In genomic region chr9:116202219-116202912, GRCh38 we compare ENCODE assay signal across 24 cellular contexts. TPM values are rescaled to one million over a fixed set of nuclear protein-coding genes. Genes with fewer than 3 reads are reported as not detected.
DNase-seq lines count a peak whose midpoint lies in the region; ATAC-seq, FAIRE-seq and TF ChIP-seq lines count a peak whose summit lies in the region.
"Had no signal": no experiment of that assay in that cellular context is flagged by ENCODE, and none has a peak within 500 bp of the region (broad histone marks: within the 10 kb centered on the region; RNA-seq: fewer than 3 reads in every experiment).

No MANE protein-coding gene starts in this region.

- H3K4me3 Mint-ChIP-seq in astrocyte (ENCODE audit: unreplicated experiment), result no peak overlapping the region
- H3K4me3 Mint-ChIP-seq: CD4-positive, alpha-beta memory T cell; H9; IgD-negative memory B cell had no signal

- DNase-seq in AG10803 (ENCODE audit: low read depth), result peak; percentile 66
- DNase-seq in MG63, result peak; percentile 76
- no peak for DNase-seq in astrocyte (ENCODE audit: low read depth)
- DNase-seq in osteoblast (ENCODE audit: insufficient read length, low spot score, missing footprints), result peak; percentile 73
- no peak for DNase-seq in H7
- no peak for DNase-seq in kidney tubule cell (ENCODE audit: low spot score)
- DNase-seq: Calu3; CD4-positive, alpha-beta memory T cell; GF-D8; H9; Karpas-422; NCI-H1092 treated with DMSO at 0.1 percent for 48 hours; NCI-H2081 treated with DMSO at 0.1 percent for 48 hours; SHP77 had no signal

- peaks cover 2% of the 10 kb centered on the region for H3K9me3 Mint-ChIP-seq in astrocyte (ENCODE audit: unreplicated experiment)
- H3K9me3 Mint-ChIP-seq: H9 had no signal

- H3K4me3 ChIP-seq in AG10803 (ENCODE audit: low read length) (no peak overlapping the region), MG63 (no peak overlapping the region), astrocyte (ENCODE audit: insufficient read depth, low read depth, low read length) (no peak overlapping the region), osteoblast (ENCODE audit: insufficient read depth, low read length) (no peak overlapping the region), H7 (ENCODE audit: insufficient read depth, low read depth, low read length) (no peak overlapping the region)
- H3K4me3 ChIP-seq: BLaER1 had no signal

- H3K36me3 ChIP-seq in MG63, result no peaks in the 10 kb centered on the region
- no peaks in the 10 kb centered on the region for H3K36me3 ChIP-seq in astrocyte (ENCODE audit: insufficient read depth, low read length)
- H3K36me3 ChIP-seq in osteoblast (ENCODE audit: insufficient read depth, low read length), result peaks cover 3% of the 10 kb centered on the region
- H3K36me3 ChIP-seq in H7 (replicated peaks; ENCODE audit: control insufficient read depth, insufficient read depth, low read length), result no peaks in the 10 kb centered on the region
- H3K36me3 ChIP-seq: BLaER1 had no signal

- H4K20me1 ChIP-seq in astrocyte (ENCODE audit: insufficient read depth, low read length), result peaks cover 35% of the 10 kb centered on the region
- peaks cover 3% of the 10 kb centered on the region for H4K20me1 ChIP-seq in osteoblast (ENCODE audit: insufficient read depth, low read length)
- H4K20me1 ChIP-seq: BLaER1 had no signal

- no peaks in the 10 kb centered on the region for H3K27me3 ChIP-seq in MG63
- peaks cover 4% of the 10 kb centered on the region for H3K27me3 ChIP-seq in astrocyte (ENCODE audit: insufficient read depth, low read length)
- H3K27me3 ChIP-seq in osteoblast (ENCODE audit: insufficient read depth, low read length), result no peaks in the 10 kb centered on the region
- no peaks in the 10 kb centered on the region for H3K27me3 ChIP-seq in H7 (ENCODE audit: control insufficient read depth, insufficient read depth, low read length)
- H3K27me3 ChIP-seq: BLaER1 had no signal

- TF ChIP-seq CTCF in AG10803 (conservative IDR thresholded peaks at IDR 0.05; ENCODE audit: low read length), result no peak
- no peak for TF ChIP-seq CTCF in astrocyte (IDR thresholded peaks at IDR 0.05; ENCODE audit: insufficient read depth, low read depth, low read length)
- no peak for TF ChIP-seq CTCF in osteoblast (IDR thresholded peaks at IDR 0.05; ENCODE audit: extremely low read depth, low read depth, low read length)

- H3K27ac ChIP-seq in astrocyte (ENCODE audit: low read depth, low read length) (no peak overlapping the region), osteoblast (ENCODE audit: low read depth, low read length) (no peak overlapping the region)
- H3K27ac ChIP-seq: BLaER1 had no signal

- peaks cover 27% of the 10 kb centered on the region for H3K4me1 Mint-ChIP-seq in astrocyte (ENCODE audit: low read depth, unreplicated experiment)
- H3K4me1 Mint-ChIP-seq: CD4-positive, alpha-beta memory T cell; IgD-negative memory B cell had no signal

- H3K9ac ChIP-seq in astrocyte (ENCODE audit: low read length), result no peak overlapping the region
- H3K9ac ChIP-seq: BLaER1 had no signal

- H3K4me1 ChIP-seq in astrocyte (ENCODE audit: insufficient read depth, low read length) (peaks cover 5% of the 10 kb centered on the region), osteoblast (ENCODE audit: insufficient read depth, low read length) (peaks cover 12% of the 10 kb centered on the region)
- H3K4me1 ChIP-seq: BLaER1 had no signal

- H3K27me3 Mint-ChIP-seq in astrocyte (ENCODE audit: low read depth, unreplicated experiment), result no peaks in the 10 kb centered on the region

- no peak overlapping the region for H3K4me2 ChIP-seq in astrocyte (ENCODE audit: low read length)
- no peak overlapping the region for H3K4me2 ChIP-seq in osteoblast (ENCODE audit: insufficient read depth, low read length)
- H3K4me2 ChIP-seq: BLaER1 had no signal

- FAIRE-seq in astrocyte (lab: Jason Lieb, UNC), result no peak
- FAIRE-seq: GM12891, GM19239, HTR-8/SVneo, RCC 7860 had no signal

- ATAC-seq in GM21515 (IDR thresholded peaks at IDR 0.05; ENCODE audit: unreplicated experiment) (no peak), GM21529 (IDR thresholded peaks at IDR 0.05; ENCODE audit: unreplicated experiment) (no peak)

- H3K27ac Mint-ChIP-seq in astrocyte (ENCODE audit: unreplicated experiment), result peak overlapping the region; percentile 63
- H3K27ac Mint-ChIP-seq: CD4-positive, alpha-beta memory T cell; H9; IgD-negative memory B cell had no signal

- peaks cover 61% of the 10 kb centered on the region for H3K36me3 Mint-ChIP-seq in astrocyte (ENCODE audit: low read depth, unreplicated experiment)
- H3K36me3 Mint-ChIP-seq: CD4-positive, alpha-beta memory T cell; IgD-negative memory B cell had no signal

- H3K9me3 ChIP-seq in MG63 (no peaks in the 10 kb centered on the region), astrocyte (ENCODE audit: insufficient read depth, low read depth, low read length) (no peaks in the 10 kb centered on the region), osteoblast (ENCODE audit: low read depth, low read length) (no peaks in the 10 kb centered on the region)
- H3K9me3 ChIP-seq: BLaER1 had no signal

- H2AFZ ChIP-seq in astrocyte (ENCODE audit: low read depth, low read length), result no peak overlapping the region
- H2AFZ ChIP-seq in osteoblast (ENCODE audit: low read length), result no peak overlapping the region

- H3K79me2 ChIP-seq in astrocyte (ENCODE audit: insufficient read depth, low read length), result no peaks in the 10 kb centered on the region
- H3K79me2 ChIP-seq in osteoblast (ENCODE audit: insufficient read depth, low read length), result no peaks in the 10 kb centered on the region

RNA-seq across cellular contexts. Expression of gene PAPPA, which starts 48.8 kb away (rescaled TPM):
- 0.10 TPM in 1 of 2 replicates, not detected in the other for total RNA-seq in MG63 (2014; rRNA removed; shearing (Covaris generic); ENCODE audit: low replicate concordance)
- total RNA-seq in astrocyte (172 and 208 TPM in 2 replicates), osteoblast (56.5 and 86.9 TPM in 2 replicates)
- total RNA-seq in H7 (2014; rRNA removed; shearing (Covaris generic)), result 0.21 and 0.41 TPM in 2 replicates
- total RNA-seq: A172; Calu3; CD4-positive, alpha-beta memory T cell; OCI-LY7 had no signal

Comparison
In these comparisons a context has a peak if more than half of its experiments do, and no peak if none do; other contexts are left out.
1. DNase-seq: peak in AG10803 (single experiment), MG63 (single experiment) and osteoblast (single experiment); none in astrocyte (single experiment), H7 (single experiment) and kidney tubule cell (single experiment).
2. RNA of gene PAPPA, which starts 48.8 kb away (total RNA-seq): 172 to 208 TPM in astrocyte and 56.5 to 86.9 TPM in osteoblast; 0.21 to 0.41 TPM in H7 and 0.10 TPM in MG63; every median in the first group is over 10 times any median in the second.